ENCODE assay signal across 19 cellular contexts in the genomic region with DNA sequence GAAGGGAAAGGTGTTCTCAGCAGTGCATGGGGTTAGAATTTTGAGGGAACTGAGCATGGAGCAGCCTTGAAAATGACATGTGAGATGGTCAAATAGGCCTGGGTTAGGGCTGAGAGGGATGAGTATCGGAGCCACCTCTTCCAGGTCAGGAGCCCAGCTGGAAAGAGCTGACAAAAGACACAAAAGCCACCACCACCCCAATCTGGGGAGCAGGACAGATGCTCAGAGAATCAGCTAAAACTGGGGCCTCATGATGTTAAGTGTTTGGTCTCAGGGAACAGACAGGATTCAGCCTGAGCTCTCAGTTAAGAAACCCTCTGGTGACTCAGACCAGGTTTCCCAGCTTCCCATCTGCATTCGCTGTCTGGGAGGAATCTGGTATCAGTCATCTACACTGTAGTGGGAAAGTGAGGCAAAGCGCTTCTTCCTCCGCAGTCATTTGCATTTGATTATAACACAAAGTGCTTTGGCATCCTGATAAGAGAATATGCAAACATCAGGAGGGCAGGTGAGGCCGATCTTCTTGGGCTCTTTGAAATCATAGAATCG. TPM values are rescaled to one million over a fixed set of nuclear protein-coding genes. Genes with fewer than 3 reads are reported as not detected.
DNase-seq lines count a peak whose midpoint lies in the region; ATAC-seq, FAIRE-seq and TF ChIP-seq lines count a peak whose summit lies in the region.
"Had no signal": no experiment of that assay in that cellular context is flagged by ENCODE, and none has a peak within 500 bp of the region (broad histone marks: within the 10 kb centered on the region; RNA-seq: fewer than 3 reads in every experiment).

No MANE protein-coding gene starts in this region.

- WGBS in pancreas, 2 donors, result 76 to 81% methylated on average over 6 of the region's 6 CpGs

- H3K36me3 ChIP-seq in pancreas, result no peaks in the 10 kb centered on the region
- H3K36me3 ChIP-seq: SJCRH30 had no signal

- no peak for TF ChIP-seq CTCF in AG10803 (conservative IDR thresholded peaks at IDR 0.05; ENCODE audit: low read length)
- TF ChIP-seq CTCF in choroid plexus epithelial cell (conservative IDR thresholded peaks at IDR 0.05; ENCODE audit: low read depth, low read length), result no peak
- no peak for TF ChIP-seq CTCF in pancreas (IDR thresholded peaks at IDR 0.05)

- intact Hi-C loops in pancreas (cut with DNase I), result no loop called here

- DNase-seq in AG10803 (ENCODE audit: low read depth) (peak; percentile 66), HCEC 1CT (peak; percentile 30), choroid plexus epithelial cell (ENCODE audit: low read depth) (peak; percentile 37), islet precursor cell (peak; percentile 89), NCI-H2081 treated with DMSO at 0.1 percent for 48 hours (lab: John Stamatoyannopoulos, UW) (no peak), NCI-H524 (lab: John Stamatoyannopoulos, UW) (no peak), pancreas (no peak)
- DNase-seq: activated CD4-positive, alpha-beta T cell treated with anti-CD3 and anti-CD28 coated beads, Interleukin-2, amount 10 ng/mL, durations not matched to agents 7 days and 5 days; activated CD8-positive, alpha-beta memory T cell treated with anti-CD3 and anti-CD28 coated beads, Interleukin-2, amount 10 ng/mL, durations not matched to agents 7 days and 5 days; natural killer cell; NCI-H1694 treated with DMSO at 0.1 percent for 48 hours; SJCRH30 had no signal

- H3K4me1 ChIP-seq in pancreas, result no peaks in the 10 kb centered on the region
- H3K4me1 ChIP-seq: SJCRH30 had no signal

- H3K4me3 ChIP-seq in AG10803 (ENCODE audit: low read length) (no peak overlapping the region), choroid plexus epithelial cell (ENCODE audit: low read depth, low read length) (no peak overlapping the region), pancreas (no peak overlapping the region)
- H3K4me3 ChIP-seq: SJCRH30 had no signal

- no peaks in the 10 kb centered on the region for H3K9me3 ChIP-seq in pancreas
- H3K9me3 ChIP-seq: SJCRH30 had no signal

- no peaks in the 10 kb centered on the region for H3K27me3 ChIP-seq in pancreas
- H3K27me3 ChIP-seq: SJCRH30 had no signal

- ATAC-seq in pancreas, result no peak
- ATAC-seq in HG03469 (IDR thresholded peaks at IDR 0.05; ENCODE audit: unreplicated experiment), result no peak
- ATAC-seq: activated CD8-positive, alpha-beta memory T cell treated with anti-CD3 and anti-CD28 coated beads, Interleukin-2, amount 10 ng/mL, durations not matched to agents 7 days and 5 days; natural killer cell; Panc1 had no signal

- no peak overlapping the region for H3K27ac ChIP-seq in pancreas
- H3K27ac ChIP-seq: SJCRH30 had no signal

- no peak for FAIRE-seq in pancreas (lab: Jason Lieb, UNC)
- FAIRE-seq: colon, D721Med had no signal

RNA-seq across cellular contexts. Expression of a gene that starts 2.6 kb away (rescaled TPM):
- total RNA-seq in pancreas, result under 1 TPM in 5 of 6 donors, not detected in 1; 0.12 to 0.32 (median 0.28) TPM
- polyA plus RNA-seq in pancreas, result not detected
- total RNA-seq: activated CD4-positive, alpha-beta T cell treated with anti-CD3 and anti-CD28 coated beads, Interleukin-2, amount 10 ng/mL, durations not matched to agents 7 days and 5 days; activated CD8-positive, alpha-beta memory T cell treated with anti-CD3 and anti-CD28 coated beads, Interleukin-2, amount 10 ng/mL, durations not matched to agents 7 days and 5 days; activated T-helper 1 cell treated with anti-CD3 and anti-CD28 coated beads, Interleukin-12 subunit alpha, Interleukin-12 subunit beta, Interleukin-2, Interleukin-4 antibody, amounts not matched to agents 30 ng/mL and 10 ng/mL and 1 ng/mL, durations not matched to agents 14 hours and 24 hours and 36 hours; natural killer cell; SJCRH30; T-helper 1 cell treated with Interleukin-12 subunit alpha and Interleukin-12 subunit beta and Interleukin-4 antibody, amounts not matched to agents 30 ng/mL and 1 ng/mL, for 36 hours had no signal

RNA-seq across cellular contexts. Expression of a gene that starts 35.5 kb away (rescaled TPM):
- under 1 TPM; 0.24 to 0.72 (median 0.38) TPM for total RNA-seq in pancreas
- polyA plus RNA-seq in pancreas, result under 1 TPM; 0.31 to 0.42 TPM
- total RNA-seq: activated CD4-positive, alpha-beta T cell treated with anti-CD3 and anti-CD28 coated beads, Interleukin-2, amount 10 ng/mL, durations not matched to agents 7 days and 5 days; activated CD8-positive, alpha-beta memory T cell treated with anti-CD3 and anti-CD28 coated beads, Interleukin-2, amount 10 ng/mL, durations not matched to agents 7 days and 5 days; T-helper 1 cell treated with Interleukin-12 subunit alpha and Interleukin-12 subunit beta and Interleukin-4 antibody, amounts not matched to agents 30 ng/mL and 1 ng/mL, for 36 hours had no signal
- polyA plus RNA-seq: CD14-positive monocyte had no signal

Comparison
In these comparisons a context has a peak if more than half of its experiments do, and no peak if none do; other contexts are left out.
1. DNase-seq: peak in AG10803 (single experiment), HCEC 1CT (single experiment), choroid plexus epithelial cell (single experiment) and islet precursor cell (single experiment); none in NCI-H2081 treated with DMSO at 0.1 percent for 48 hours (single experiment), NCI-H524 (0 of 2) and pancreas (0 of 6).